In genomic region chr12:124745468-124745890, GRCh38 we compare ENCODE assay signal across 9 cellular contexts.
A peak's percentile ranks its signal among the peaks of the same experiment; 100 is the strongest.
DNase-seq lines count a peak whose midpoint lies in the region; ATAC-seq and TF ChIP-seq lines count a peak whose summit lies in the region.
"Had no signal": no experiment of that assay in that cellular context is flagged by ENCODE, and none has a peak within 500 bp of the region (broad histone marks: within the 10 kb centered on the region; RNA-seq: fewer than 3 reads in every experiment).

No MANE protein-coding gene starts in this region.

- H3K4me1 Mint-ChIP-seq in naive thymus-derived CD4-positive, alpha-beta T cell, result peaks cover 7 to 17% (median 14%) of the 10 kb centered on the region in 7 donors

- 26 to 45% (median 32%) methylated on average over 5 of the region's 5 CpGs for WGBS in heart left ventricle, 4 donors

- H3K27me3 Mint-ChIP-seq in naive thymus-derived CD4-positive, alpha-beta T cell, result peaks cover 5 to 17% (median 7%) of the 10 kb centered on the region in 5 donors

- H3K27me3 ChIP-seq in heart left ventricle, result no peaks in the 10 kb centered on the region
- peaks cover 0 to 2% of the 10 kb centered on the region in 2 donors for H3K27me3 ChIP-seq in duodenal mucosa (ENCODE audit: control insufficient read depth in 1 of 2, insufficient read depth in 2 of 2, low read length in 2 of 2)
- H3K27me3 ChIP-seq in naive thymus-derived CD4-positive, alpha-beta T cell (ENCODE audit: control insufficient read depth in 2 of 2, insufficient read depth in 2 of 2, low read length in 2 of 2), result no peaks in the 10 kb centered on the region
- H3K27me3 ChIP-seq in upper lobe of right lung, result no peaks in the 10 kb centered on the region

- POLR2A ChIA-PET in naive thymus-derived CD4-positive, alpha-beta T cell (lab: Charles Lee), result no interaction called here

- H3K36me3 ChIP-seq in heart left ventricle (no peaks in the 10 kb centered on the region), duodenal mucosa (ENCODE audit: control insufficient read depth in 1 of 2, insufficient read depth in 2 of 2, low read length in 2 of 2) (no peaks in the 10 kb centered on the region), upper lobe of right lung (no peaks in the 10 kb centered on the region)
- no peaks in the 10 kb centered on the region for H3K36me3 ChIP-seq in naive thymus-derived CD4-positive, alpha-beta T cell (ENCODE audit: control insufficient read depth in 2 of 3, insufficient read depth in 3 of 3, low read length in 3 of 3)

- H3K4me1 ChIP-seq in heart left ventricle (peaks cover 4 to 39% (median 14%) of the 10 kb centered on the region in 12 donors), duodenal mucosa (ENCODE audit: control insufficient read depth in 1 of 2, insufficient read depth in 2 of 2, low read length in 2 of 2) (peaks cover 20 to 24% of the 10 kb centered on the region in 2 donors), upper lobe of right lung (peaks cover 25% of the 10 kb centered on the region)
- peaks cover 0 to 5% of the 10 kb centered on the region in 2 donors for H3K4me1 ChIP-seq in naive thymus-derived CD4-positive, alpha-beta T cell (ENCODE audit: control insufficient read depth in 2 of 2, insufficient read depth in 2 of 2, low read length in 2 of 2)

- no peaks in the 10 kb centered on the region for H3K9me3 ChIP-seq in heart left ventricle
- H3K9me3 ChIP-seq in duodenal mucosa (ENCODE audit: control insufficient read depth in 1 of 2, low read length in 2 of 2), result no peaks in the 10 kb centered on the region
- H3K9me3 ChIP-seq in naive thymus-derived CD4-positive, alpha-beta T cell (ENCODE audit: control insufficient read depth in 2 of 3, low read length in 3 of 3), result no peaks in the 10 kb centered on the region
- no peaks in the 10 kb centered on the region for H3K9me3 ChIP-seq in upper lobe of right lung

- H3K4me3 ChIP-seq in heart left ventricle (peak overlapping the region in 4 of 12 donors; percentile 16 to 20 (median 18)), duodenal mucosa (ENCODE audit: low read depth in 1 of 2, low read length in 2 of 2) (peak overlapping the region in 1 of 2 donors; percentile 23), upper lobe of right lung (no peak overlapping the region)
- no peak overlapping the region for H3K4me3 ChIP-seq in naive thymus-derived CD4-positive, alpha-beta T cell (ENCODE audit: low read length)

- H3K36me3 Mint-ChIP-seq in naive thymus-derived CD4-positive, alpha-beta T cell, result no peaks in the 10 kb centered on the region
- H3K36me3 Mint-ChIP-seq: activated CD4-positive, alpha-beta memory T cell treated with anti-CD3 and anti-CD28 coated beads for 36 hours had no signal

- no peak for TF ChIP-seq POLR2A in heart left ventricle (IDR thresholded peaks at IDR 0.05)

- intact Hi-C loops in heart left ventricle (cut with DNase I), result loop anchor here in 4 of 10 donors (5.0 to 10.0 kb wide), 5 partner anchors 48 to 178 kb away; partner anchors contain the start of gene NCOR2 (in 1 of the 4)
- intact Hi-C loops in Right ventricle myocardium inferior (cut with DNase I), result loop anchor here (5.0 kb wide), 2 partner anchors 178 to 228 kb away; partner anchors contain the start of gene NCOR2
- intact Hi-C loops in naive thymus-derived CD4-positive, alpha-beta T cell (cut with micrococcal nuclease), result no loop called here
- intact Hi-C loops in upper lobe of right lung (cut with DNase I), result no loop called here

- peak overlapping the region in 7 of 10 donors; percentile 1 to 70 (median 37) for H3K4me3 Mint-ChIP-seq in naive thymus-derived CD4-positive, alpha-beta T cell
- H3K4me3 Mint-ChIP-seq: activated CD4-positive, alpha-beta memory T cell treated with anti-CD3 and anti-CD28 coated beads for 36 hours had no signal

- H3K27ac ChIP-seq in heart left ventricle (peak overlapping the region; percentile 67 to 93 (median 85)), duodenal mucosa (ENCODE audit: low read depth, low read length) (peak overlapping the region; percentile 70), upper lobe of right lung (peak overlapping the region; percentile 70)
- no peak overlapping the region for H3K27ac ChIP-seq in naive thymus-derived CD4-positive, alpha-beta T cell (ENCODE audit: low read depth, low read length)

- H3K9ac ChIP-seq in duodenal mucosa (ENCODE audit: low read depth in 1 of 2, low read length in 2 of 2), result no peak overlapping the region

- no peaks in the 10 kb centered on the region for H3K9me3 Mint-ChIP-seq in naive thymus-derived CD4-positive, alpha-beta T cell
- H3K9me3 Mint-ChIP-seq: activated CD4-positive, alpha-beta memory T cell treated with anti-CD3 and anti-CD28 coated beads for 36 hours had no signal

- DNase-seq in heart left ventricle (no peak), Right ventricle myocardium inferior (ENCODE audit: missing footprints) (no peak), upper lobe of right lung (no peak), NCI-H2081 treated with DMSO at 0.1 percent for 48 hours (lab: John Stamatoyannopoulos, UW) (no peak), cerebellar nuclear complex (lab: John Stamatoyannopoulos, UW) (no peak)
- no peak for DNase-seq in naive thymus-derived CD4-positive, alpha-beta T cell

- H3K27ac Mint-ChIP-seq in naive thymus-derived CD4-positive, alpha-beta T cell, result no peak overlapping the region
- H3K27ac Mint-ChIP-seq: activated CD4-positive, alpha-beta memory T cell treated with anti-CD3 and anti-CD28 coated beads for 36 hours had no signal

- CTCF ChIA-PET in naive thymus-derived CD4-positive, alpha-beta T cell (lab: Charles Lee), result no interaction called here

- ATAC-seq in heart left ventricle (no peak), Right ventricle myocardium inferior (no peak), upper lobe of right lung (no peak), GM21367 (IDR thresholded peaks at IDR 0.05; ENCODE audit: unreplicated experiment) (no peak)
- ATAC-seq in naive thymus-derived CD4-positive, alpha-beta T cell, result no peak

- no peak for TF ChIP-seq CTCF in heart left ventricle (IDR thresholded peaks at IDR 0.05)
- no peak for TF ChIP-seq CTCF in upper lobe of right lung (IDR thresholded peaks at IDR 0.05)
